In the genomic region with DNA sequence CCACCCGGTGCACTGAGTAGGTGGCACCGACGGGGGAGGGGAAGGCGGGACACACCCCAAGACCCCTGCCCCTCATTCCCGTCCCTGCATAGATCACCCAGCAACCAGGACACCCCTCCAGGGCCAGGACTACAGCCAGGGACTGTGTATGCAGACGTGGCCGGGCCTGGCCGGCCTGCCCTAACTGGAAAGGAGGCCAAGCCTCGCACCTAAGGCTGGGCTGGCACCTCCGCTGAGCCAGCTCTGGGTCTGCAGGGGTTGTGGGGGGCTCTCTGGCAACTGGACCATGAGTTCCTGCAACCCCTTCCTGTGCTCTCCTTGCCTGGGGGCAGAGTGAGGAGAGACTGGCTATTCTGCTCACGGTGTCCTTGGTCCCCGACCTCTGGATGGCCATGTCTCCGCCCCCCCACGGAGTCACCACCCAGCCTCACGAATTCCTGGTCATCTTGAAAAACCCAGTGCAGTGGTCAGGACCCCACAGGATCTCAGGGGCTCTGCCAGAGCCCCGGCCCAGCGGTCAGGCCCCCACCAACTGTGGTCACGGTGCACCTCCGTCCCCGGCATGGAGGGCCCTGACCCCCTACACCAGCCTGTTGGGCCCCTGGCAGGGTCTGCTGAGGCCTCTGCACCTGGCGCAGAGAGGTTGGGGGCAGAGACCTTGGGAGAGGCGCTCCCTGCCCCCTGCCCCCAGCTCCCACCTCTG, we compare ENCODE assay signal across 14 cellular contexts. TPM values are rescaled to one million over a fixed set of nuclear protein-coding genes. Genes with fewer than 3 reads are reported as not detected.
DNase-seq lines count a peak whose midpoint lies in the region; ATAC-seq, FAIRE-seq and TF ChIP-seq lines count a peak whose summit lies in the region.
"Had no signal": no experiment of that assay in that cellular context is flagged by ENCODE, and none has a peak within 500 bp of the region (broad histone marks: within the 10 kb centered on the region; RNA-seq: fewer than 3 reads in every experiment).

No MANE protein-coding gene starts in this region.

- WGBS in HepG2 (ENCODE audit: low lambda C conversion rate): 59% methylated on average over 10 of the region's 22 CpGs
- WGBS in ovary, 3 donors: 61 to 71% (median 62%) methylated on average over 19 to 22 of the region's 22 CpGs

- DNase-seq in A673 (ENCODE audit: low spot score) (no peak), HepG2 (ENCODE audit: low spot score) (no peak), inferior parietal cortex (ENCODE audit: extremely low spot score) (no peak), ovary (no peak), occipital lobe (lab: John Stamatoyannopoulos, UW) (no peak)
- DNase-seq: activated naive CD4-positive, alpha-beta T cell; DMS153; NCI-H446; nucleus accumbens had no signal

- BruUV-seq in A673 (replicated peaks; lab: Mats Ljungman, UMichigan) (no TSS peak), HepG2 (replicated peaks; lab: Mats Ljungman, UMichigan) (no TSS peak)

- no peaks in the 10 kb centered on the region for H3K9me3 ChIP-seq in A673 (ENCODE audit: low read depth, low read length, poor library complexity, severe bottlenecking)
- no peaks in the 10 kb centered on the region for H3K9me3 ChIP-seq in ES-I3 (ENCODE audit: control insufficient read depth, insufficient read depth, low read length)
- H3K9me3 ChIP-seq in HepG2 (ENCODE audit: low read length): no peaks in the 10 kb centered on the region
- H3K9me3 ChIP-seq in ovary: no peaks in the 10 kb centered on the region
- H3K9me3 ChIP-seq: tibial artery had no signal

- H3K27ac Mint-ChIP-seq in activated T-helper 17 cell treated with anti-CD3 and anti-CD28 coated beads, Interleukin-2, amount 50 U/mL, for 72 hours: no peak overlapping the region

- in situ Hi-C loops in HepG2 (cut with HindIII; ENCODE audit: extremely low pct_ligation_motif_present, low pct_unique_long_range_greater_than_20kb): no loop called here

- H3K4me1 ChIP-seq in A673 (ENCODE audit: insufficient read depth, low read length, poor library complexity, severe bottlenecking) (no peaks in the 10 kb centered on the region), ES-I3 (ENCODE audit: insufficient read depth, low read length) (peaks cover 12% of the 10 kb centered on the region), HepG2 (ENCODE audit: insufficient read depth, low read length) (peaks cover 57% of the 10 kb centered on the region), ovary (ENCODE audit: insufficient read depth) (peaks cover 10% of the 10 kb centered on the region)

- FAIRE-seq in HepG2 (lab: Jason Lieb, UNC): no peak
- FAIRE-seq: endometrium had no signal

- H2AFZ ChIP-seq in HepG2 (ENCODE audit: low read length): no peak overlapping the region

- no peak overlapping the region for H3K27ac ChIP-seq in A673 (ENCODE audit: low read depth, low read length, poor library complexity, severe bottlenecking)
- H3K27ac ChIP-seq in HepG2 (ENCODE audit: extremely low read length, insufficient read depth, low read length): no peak overlapping the region
- H3K27ac ChIP-seq in ovary: no peak overlapping the region
- H3K27ac ChIP-seq: tibial artery had no signal

- peak overlapping the region; percentile 47 for H3K4me3 Mint-ChIP-seq in activated T-helper 17 cell treated with anti-CD3 and anti-CD28 coated beads, Interleukin-2, amount 50 U/mL, for 72 hours

- no peak for TF ChIP-seq RAD21 in HepG2 (CRISPR knock-in tag; IDR thresholded peaks at IDR 0.05)

- no peaks in the 10 kb centered on the region for H4K20me1 ChIP-seq in HepG2 (ENCODE audit: insufficient read depth, low read length)

- H3K36me3 Mint-ChIP-seq in activated T-helper 17 cell treated with anti-CD3 and anti-CD28 coated beads, Interleukin-2, amount 50 U/mL, for 72 hours (ENCODE audit: low read depth): no peaks in the 10 kb centered on the region

- H3K9ac ChIP-seq in ES-I3 (ENCODE audit: low read depth, low read length): peak overlapping the region; percentile 51; the same call in 1 of the 2 replicates
- H3K9ac ChIP-seq in HepG2 (ENCODE audit: insufficient read depth, low read depth, low read length): peak overlapping the region; percentile 39

- H3K4me2 ChIP-seq in HepG2 (ENCODE audit: low read depth, low read length): peak overlapping the region; percentile 76

- no peaks in the 10 kb centered on the region for H3K36me3 ChIP-seq in A673 (ENCODE audit: insufficient read depth, low read length, poor library complexity, severe bottlenecking)
- H3K36me3 ChIP-seq in ES-I3 (ENCODE audit: insufficient read depth, low read length): no peaks in the 10 kb centered on the region
- H3K36me3 ChIP-seq in HepG2 (replicated peaks in 1 of 2; ENCODE audit: control insufficient read depth in 1 of 2, insufficient read depth in 2 of 2, low read length in 2 of 2): no peaks in the 10 kb centered on the region
- no peaks in the 10 kb centered on the region for H3K36me3 ChIP-seq in ovary
- H3K36me3 ChIP-seq: tibial artery had no signal

- no peaks in the 10 kb centered on the region for H3K27me3 ChIP-seq in A673 (replicated peaks; ENCODE audit: insufficient read depth, low read depth, low read length, poor library complexity)
- H3K27me3 ChIP-seq in HepG2 (ENCODE audit: control insufficient read depth in 1 of 2, insufficient read depth in 2 of 2, low read length in 2 of 2): peaks cover 7 to 21% of the 10 kb centered on the region in 2 experiments
- peaks cover 8% of the 10 kb centered on the region for H3K27me3 ChIP-seq in ovary

- no peak for ATAC-seq in activated T-helper 17 cell treated with anti-CD3 and anti-CD28 coated beads, Interleukin-2, amount 50 U/mL, for 72 hours (replicated peaks)
- peak; percentile 10 for ATAC-seq in HepG2
- ATAC-seq in GM18858 (IDR thresholded peaks at IDR 0.05; ENCODE audit: unreplicated experiment): no peak

- TF ChIP-seq EP300 in HepG2 (IDR thresholded peaks at IDR 0.05; ENCODE audit: low read depth in 2 of 2, low read length in 2 of 2): no peak
- TF ChIP-seq EP300 in HepG2 (CRISPR knock-in tag; IDR thresholded peaks at IDR 0.05; ENCODE audit: borderline replicate concordance): no peak
- TF ChIP-seq EP300 in ovary (IDR thresholded peaks at IDR 0.05): no peak

- no peaks in the 10 kb centered on the region for H3K27me3 Mint-ChIP-seq in activated T-helper 17 cell treated with anti-CD3 and anti-CD28 coated beads, Interleukin-2, amount 50 U/mL, for 72 hours

- no peak for TF ChIP-seq CTCF in A673 (conservative IDR thresholded peaks at IDR 0.05; ENCODE audit: low read depth, low read length)
- no peak for TF ChIP-seq CTCF in HepG2 (CRISPR knock-in tag; IDR thresholded peaks at IDR 0.05)
- no peak for TF ChIP-seq CTCF in ovary (IDR thresholded peaks at IDR 0.05)

- CTCF ChIA-PET in A673 (lab: Charles Lee): no interaction called here
- CTCF ChIA-PET in HepG2 (lab: Yijun Ruan, JAX; ENCODE audit: low intra/inter-chr PET ratio, low total read pairs): no interaction called here

- H3K9me3 Mint-ChIP-seq in activated T-helper 17 cell treated with anti-CD3 and anti-CD28 coated beads, Interleukin-2, amount 50 U/mL, for 72 hours: no peaks in the 10 kb centered on the region

- H3K4me1 Mint-ChIP-seq in activated T-helper 17 cell treated with anti-CD3 and anti-CD28 coated beads, Interleukin-2, amount 50 U/mL, for 72 hours: no peaks in the 10 kb centered on the region

- TF ChIP-seq POLR2A in HepG2 (IDR thresholded peaks at IDR 0.05; ENCODE audit: insufficient read depth in 1 of 2, low read depth in 2 of 2, low read length in 2 of 2) (no peak), ovary (IDR thresholded peaks at IDR 0.05) (no peak)

- intact Hi-C loops in A673 (cut with micrococcal nuclease; ENCODE audit: unreplicated experiment) (no loop called here), HepG2 (cut with micrococcal nuclease; ENCODE audit: unreplicated experiment) (no loop called here), ovary (cut with DNase I) (no loop called here)

- peak overlapping the region; percentile 38 for H3K4me3 ChIP-seq in A673 (ENCODE audit: low read depth, low read length, poor library complexity, severe bottlenecking)
- peak overlapping the region; percentile 21 to 70 (median 50); a peak in 4 of 6 replicates for H3K4me3 ChIP-seq in HepG2 (replicated peaks in 1 of 3; ENCODE audit: insufficient read depth in 1 of 3, low read depth in 2 of 3, low read length in 3 of 3)
- H3K4me3 ChIP-seq in ovary: no peak overlapping the region

- POLR2A ChIA-PET in A673 (lab: Charles Lee; ENCODE audit: low non-redundant PET): no interaction called here
- POLR2A ChIA-PET in HepG2 (lab: Yijun Ruan, JAX): interaction anchor here (1.1 kb wide), 1 partner anchor 13 kb away, joined by 3 read pairs; no protein-coding TSS in a partner anchor

- no peaks in the 10 kb centered on the region for H3K79me2 ChIP-seq in HepG2 (ENCODE audit: insufficient read depth, low read length)

RNA-seq across cellular contexts. Expression of gene FNDC10, which starts 1.1 kb away (rescaled TPM):
- total RNA-seq in A673 (2021): 1.7 and 2.5 TPM in 2 replicates
- total RNA-seq in activated T-helper 17 cell treated with anti-CD3 and anti-CD28 coated beads, Interleukin-2, amount 50 U/mL, for 72 hours: 1 to 10 TPM; 1.1 to 1.4 TPM
- 2.0 and 2.5 TPM in 2 replicates for total RNA-seq in HepG2 (2016; rRNA removed; fragmentation: Illumina TruSeq; extraction: Trizol)
- 6.6 and 6.8 TPM in 2 replicates for total RNA-seq in HepG2 (2016; cell fraction: cytosol; rRNA removed; fragmentation: Illumina TruSeq; extraction: Trizol; ENCODE audit: low read depth)
- total RNA-seq in HepG2 (2016; cell fraction: insoluble cytoplasmic fraction; rRNA removed; fragmentation: Illumina TruSeq; extraction: Trizol): 2.4 and 2.8 TPM in 2 replicates
- total RNA-seq in HepG2 (2016; cell fraction: membrane; rRNA removed; fragmentation: Illumina TruSeq; extraction: Trizol): 10.4 and 11.3 TPM in 2 replicates
- 1.1 and 1.3 TPM in 2 replicates for total RNA-seq in HepG2 (2016; cell fraction: nucleus; rRNA removed; fragmentation: Illumina TruSeq; extraction: Trizol)
- polyA plus RNA-seq in HepG2 (2011; rRNA removed): 2.2 and 3.1 TPM in 2 replicates
- polyA plus RNA-seq in HepG2 (2011; cell fraction: cytosol; rRNA removed): 2.6 and 5.4 TPM in 2 replicates
- 3.9 and 4.3 TPM in 2 replicates for polyA plus RNA-seq in HepG2 (2011; cell fraction: nucleus; rRNA removed)
- 4.0 and 4.3 TPM in 2 replicates for polyA plus RNA-seq in HepG2 (2012)
- 20.0 and 21.4 TPM in 2 replicates for polyA plus RNA-seq in HepG2 (2016; cell fraction: cytosol; fragmentation: Illumina TruSeq; extraction: Trizol; ENCODE audit: low read depth)
- 5.1 and 6.0 TPM in 2 replicates for polyA plus RNA-seq in HepG2 (2016; cell fraction: insoluble cytoplasmic fraction; fragmentation: Illumina TruSeq; extraction: Trizol; ENCODE audit: low read depth)
- polyA plus RNA-seq in HepG2 (2016; cell fraction: membrane; fragmentation: Illumina TruSeq; extraction: Trizol; ENCODE audit: low read depth): 21.7 and 28.5 TPM in 2 replicates
- 4.3 and 4.8 TPM in 2 replicates for polyA plus RNA-seq in HepG2 (2016; cell fraction: nucleus; fragmentation: Illumina TruSeq; extraction: Trizol; ENCODE audit: insufficient read depth, low read depth)
- 4.9 TPM in 1 of 2 replicates, not detected in the other for polyA minus RNA-seq in HepG2 (2011; rRNA and poly(A)+ RNA removed; ENCODE audit: low replicate concordance)
- polyA minus RNA-seq in HepG2 (2011; cell fraction: cytosol; rRNA and poly(A)+ RNA removed): 4.0 and 4.4 TPM in 2 replicates
- polyA minus RNA-seq in HepG2 (2011; cell fraction: nucleus; rRNA and poly(A)+ RNA removed): 0.64 and 1.1 TPM in 2 replicates
- total RNA-seq in ovary: 1 to 10 TPM in 5 of 7 donors, under 1 TPM in 2; 0.33 to 3.2 (median 2.0) TPM
- 1 to 10 TPM in 1 of 2 donors, not detected in 1; 1.5 TPM for polyA plus RNA-seq in ovary
- 2.7 TPM for total RNA-seq in occipital lobe

RNA-seq across cellular contexts. Expression of gene MIB2, which starts 14.3 kb away (rescaled TPM):
- total RNA-seq in A673 (2021) (38.7 and 49.8 TPM in 2 replicates), HepG2 (2016; rRNA removed; fragmentation: Illumina TruSeq; extraction: Trizol) (10.3 and 30.4 TPM in 2 replicates), ovary (100 to 1,000 TPM in 2 of 7 donors, 10 to 100 TPM in 5; 68.8 to 110 (median 81.6) TPM), occipital lobe (43.5 TPM)
- total RNA-seq in activated T-helper 17 cell treated with anti-CD3 and anti-CD28 coated beads, Interleukin-2, amount 50 U/mL, for 72 hours: 10 to 100 TPM; 42.7 to 83.5 TPM
- total RNA-seq in HepG2 (2016; cell fraction: cytosol; rRNA removed; fragmentation: Illumina TruSeq; extraction: Trizol; ENCODE audit: low read depth): 16.4 and 16.7 TPM in 2 replicates
- total RNA-seq in HepG2 (2016; cell fraction: insoluble cytoplasmic fraction; rRNA removed; fragmentation: Illumina TruSeq; extraction: Trizol): 9.2 and 32.3 TPM in 2 replicates
- total RNA-seq in HepG2 (2016; cell fraction: membrane; rRNA removed; fragmentation: Illumina TruSeq; extraction: Trizol): 20.6 and 22.6 TPM in 2 replicates
- total RNA-seq in HepG2 (2016; cell fraction: nucleus; rRNA removed; fragmentation: Illumina TruSeq; extraction: Trizol): 24.1 and 25.9 TPM in 2 replicates
- polyA plus RNA-seq in HepG2 (2011; rRNA removed) (19.9 and 31.3 TPM in 2 replicates), ovary (10 to 100 TPM in 1 of 2 donors, 1 to 10 TPM in 1; 1.8 to 71.1 TPM)
- 12.2 and 30.4 TPM in 2 replicates for polyA plus RNA-seq in HepG2 (2011; cell fraction: cytosol; rRNA removed)
- 421 and 707 TPM in 2 replicates for polyA plus RNA-seq in HepG2 (2011; cell fraction: nucleus; rRNA removed)
- 16.8 and 35.3 TPM in 2 replicates for polyA plus RNA-seq in HepG2 (2012)
- 15.5 and 15.9 TPM in 2 replicates for polyA plus RNA-seq in HepG2 (2016; cell fraction: cytosol; fragmentation: Illumina TruSeq; extraction: Trizol; ENCODE audit: low read depth)
- polyA plus RNA-seq in HepG2 (2016; cell fraction: insoluble cytoplasmic fraction; fragmentation: Illumina TruSeq; extraction: Trizol; ENCODE audit: low read depth): 9.4 and 11.7 TPM in 2 replicates
- 14.1 and 15.4 TPM in 2 replicates for polyA plus RNA-seq in HepG2 (2016; cell fraction: membrane; fragmentation: Illumina TruSeq; extraction: Trizol; ENCODE audit: low read depth)
- polyA plus RNA-seq in HepG2 (2016; cell fraction: nucleus; fragmentation: Illumina TruSeq; extraction: Trizol; ENCODE audit: insufficient read depth, low read depth): 59.2 and 75.4 TPM in 2 replicates
- 24.6 and 100 TPM in 2 replicates for polyA minus RNA-seq in HepG2 (2011; rRNA and poly(A)+ RNA removed; ENCODE audit: low replicate concordance)
- 27.4 and 28.8 TPM in 2 replicates for polyA minus RNA-seq in HepG2 (2011; cell fraction: cytosol; rRNA and poly(A)+ RNA removed)
- polyA minus RNA-seq in HepG2 (2011; cell fraction: nucleus; rRNA and poly(A)+ RNA removed): 51.5 and 62.8 TPM in 2 replicates

RNA-seq across cellular contexts. Expression of gene SSU72, which starts 26.3 kb away (rescaled TPM):
- total RNA-seq in A673 (2021) (182 and 193 TPM in 2 replicates), HepG2 (2016; rRNA removed; fragmentation: Illumina TruSeq; extraction: Trizol) (63.5 and 67.1 TPM in 2 replicates), ovary (100 to 1,000 TPM in 6 of 7 donors, 10 to 100 TPM in 1; 91.9 to 119 (median 113) TPM), occipital lobe (32.9 TPM)
- 100 to 1,000 TPM in 1 of 2 donors, 10 to 100 TPM in 1; 75.6 to 133 TPM for total RNA-seq in activated T-helper 17 cell treated with anti-CD3 and anti-CD28 coated beads, Interleukin-2, amount 50 U/mL, for 72 hours
- 174 and 181 TPM in 2 replicates for total RNA-seq in HepG2 (2016; cell fraction: cytosol; rRNA removed; fragmentation: Illumina TruSeq; extraction: Trizol; ENCODE audit: low read depth)
- 55.4 and 71.0 TPM in 2 replicates for total RNA-seq in HepG2 (2016; cell fraction: insoluble cytoplasmic fraction; rRNA removed; fragmentation: Illumina TruSeq; extraction: Trizol)
- total RNA-seq in HepG2 (2016; cell fraction: membrane; rRNA removed; fragmentation: Illumina TruSeq; extraction: Trizol): 205 and 206 TPM in 2 replicates
- 33.8 and 37.5 TPM in 2 replicates for total RNA-seq in HepG2 (2016; cell fraction: nucleus; rRNA removed; fragmentation: Illumina TruSeq; extraction: Trizol)
- polyA plus RNA-seq in HepG2 (2011; rRNA removed) (41.7 and 42.8 TPM in 2 replicates), ovary (100 to 1,000 TPM in 1 of 2 donors, 10 to 100 TPM in 1; 72.3 to 107 TPM)
- polyA plus RNA-seq in HepG2 (2011; cell fraction: cytosol; rRNA removed): 46.2 and 47.3 TPM in 2 replicates
- polyA plus RNA-seq in HepG2 (2011; cell fraction: nucleus; rRNA removed): 54.5 and 58.4 TPM in 2 replicates
- 78.4 and 81.7 TPM in 2 replicates for polyA plus RNA-seq in HepG2 (2012)
- polyA plus RNA-seq in HepG2 (2016; cell fraction: cytosol; fragmentation: Illumina TruSeq; extraction: Trizol; ENCODE audit: low read depth): 402 and 408 TPM in 2 replicates
- polyA plus RNA-seq in HepG2 (2016; cell fraction: insoluble cytoplasmic fraction; fragmentation: Illumina TruSeq; extraction: Trizol; ENCODE audit: low read depth): 95.7 and 105 TPM in 2 replicates
- polyA plus RNA-seq in HepG2 (2016; cell fraction: membrane; fragmentation: Illumina TruSeq; extraction: Trizol; ENCODE audit: low read depth): 348 and 359 TPM in 2 replicates
- polyA plus RNA-seq in HepG2 (2016; cell fraction: nucleus; fragmentation: Illumina TruSeq; extraction: Trizol; ENCODE audit: insufficient read depth, low read depth): 88.7 and 92.0 TPM in 2 replicates
- 60.1 and 74.5 TPM in 2 replicates for polyA minus RNA-seq in HepG2 (2011; rRNA and poly(A)+ RNA removed; ENCODE audit: low replicate concordance)
- polyA minus RNA-seq in HepG2 (2011; cell fraction: cytosol; rRNA and poly(A)+ RNA removed): 44.8 and 47.0 TPM in 2 replicates
- 35.7 and 37.5 TPM in 2 replicates for polyA minus RNA-seq in HepG2 (2011; cell fraction: nucleus; rRNA and poly(A)+ RNA removed)

RNA-seq across cellular contexts. Expression of gene MMP23B, which starts 31.0 kb away (rescaled TPM):
- 0.55 and 0.67 TPM in 2 replicates for total RNA-seq in A673 (2021)
- total RNA-seq in activated T-helper 17 cell treated with anti-CD3 and anti-CD28 coated beads, Interleukin-2, amount 50 U/mL, for 72 hours: 1 to 10 TPM; 1.8 to 6.5 TPM
- total RNA-seq in HepG2 (2016; rRNA removed; fragmentation: Illumina TruSeq; extraction: Trizol): 0.75 and 1.0 TPM in 2 replicates
- total RNA-seq in HepG2 (2016; cell fraction: cytosol; rRNA removed; fragmentation: Illumina TruSeq; extraction: Trizol; ENCODE audit: low read depth): 1.0 and 1.4 TPM in 2 replicates
- 0.46 and 1.8 TPM in 2 replicates for total RNA-seq in HepG2 (2016; cell fraction: insoluble cytoplasmic fraction; rRNA removed; fragmentation: Illumina TruSeq; extraction: Trizol)
- 1.1 and 1.5 TPM in 2 replicates for total RNA-seq in HepG2 (2016; cell fraction: membrane; rRNA removed; fragmentation: Illumina TruSeq; extraction: Trizol)
- 2.1 and 2.7 TPM in 2 replicates for total RNA-seq in HepG2 (2016; cell fraction: nucleus; rRNA removed; fragmentation: Illumina TruSeq; extraction: Trizol)
- 0.61 and 2.0 TPM in 2 replicates for polyA plus RNA-seq in HepG2 (2011; rRNA removed)
- polyA plus RNA-seq in HepG2 (2011; cell fraction: cytosol; rRNA removed): 0.92 and 1.5 TPM in 2 replicates
- polyA plus RNA-seq in HepG2 (2011; cell fraction: nucleus; rRNA removed): 16.7 and 18.0 TPM in 2 replicates
- polyA plus RNA-seq in HepG2 (2012): 0.85 and 1.5 TPM in 2 replicates
- 0.46 and 1.3 TPM in 2 replicates for polyA plus RNA-seq in HepG2 (2016; cell fraction: cytosol; fragmentation: Illumina TruSeq; extraction: Trizol; ENCODE audit: low read depth)
- polyA plus RNA-seq in HepG2 (2016; cell fraction: insoluble cytoplasmic fraction; fragmentation: Illumina TruSeq; extraction: Trizol; ENCODE audit: low read depth): 0.38 and 0.46 TPM in 2 replicates
- polyA plus RNA-seq in HepG2 (2016; cell fraction: membrane; fragmentation: Illumina TruSeq; extraction: Trizol; ENCODE audit: low read depth): 0.78 and 1.4 TPM in 2 replicates
- 0.47 and 1.1 TPM in 2 replicates for polyA plus RNA-seq in HepG2 (2016; cell fraction: nucleus; fragmentation: Illumina TruSeq; extraction: Trizol; ENCODE audit: insufficient read depth, low read depth)
- polyA minus RNA-seq in HepG2 (2011; rRNA and poly(A)+ RNA removed; ENCODE audit: low replicate concordance): 0.54 and 0.75 TPM in 2 replicates
- polyA minus RNA-seq in HepG2 (2011; cell fraction: cytosol; rRNA and poly(A)+ RNA removed): 0.79 TPM in 1 of 2 replicates, not detected in the other
- polyA minus RNA-seq in HepG2 (2011; cell fraction: nucleus; rRNA and poly(A)+ RNA removed): 0.77 and 1.4 TPM in 2 replicates
- 100 to 1,000 TPM in 3 of 7 donors, 10 to 100 TPM in 4; 25.4 to 128 (median 84.8) TPM for total RNA-seq in ovary
- polyA plus RNA-seq in ovary: 10 to 100 TPM in 1 of 2 donors, under 1 TPM in 1; 0.88 to 32.9 TPM
- 0.31 TPM for total RNA-seq in occipital lobe

RNA-seq across cellular contexts. Expression of gene CDK11B, which starts 57.8 kb away (rescaled TPM):
- 38.1 and 39.4 TPM in 2 replicates for total RNA-seq in A673 (2021)
- total RNA-seq in activated T-helper 17 cell treated with anti-CD3 and anti-CD28 coated beads, Interleukin-2, amount 50 U/mL, for 72 hours: 10 to 100 TPM; 19.1 to 34.4 TPM
- total RNA-seq in HepG2 (2016; rRNA removed; fragmentation: Illumina TruSeq; extraction: Trizol): 12.4 and 15.1 TPM in 2 replicates
- total RNA-seq in HepG2 (2016; cell fraction: cytosol; rRNA removed; fragmentation: Illumina TruSeq; extraction: Trizol; ENCODE audit: low read depth): 2.3 and 3.1 TPM in 2 replicates
- 9.4 and 16.6 TPM in 2 replicates for total RNA-seq in HepG2 (2016; cell fraction: insoluble cytoplasmic fraction; rRNA removed; fragmentation: Illumina TruSeq; extraction: Trizol)
- total RNA-seq in HepG2 (2016; cell fraction: membrane; rRNA removed; fragmentation: Illumina TruSeq; extraction: Trizol): 3.6 and 4.3 TPM in 2 replicates
- 11.2 TPM in 2 replicates for total RNA-seq in HepG2 (2016; cell fraction: nucleus; rRNA removed; fragmentation: Illumina TruSeq; extraction: Trizol)
- polyA plus RNA-seq in HepG2 (2011; rRNA removed): 3.6 and 3.9 TPM in 2 replicates
- 3.1 TPM in 2 replicates for polyA plus RNA-seq in HepG2 (2011; cell fraction: cytosol; rRNA removed)
- polyA plus RNA-seq in HepG2 (2011; cell fraction: nucleus; rRNA removed): 20.3 and 22.5 TPM in 2 replicates
- polyA plus RNA-seq in HepG2 (2012): 15.9 and 17.5 TPM in 2 replicates
- 1.4 and 2.2 TPM in 2 replicates for polyA plus RNA-seq in HepG2 (2016; cell fraction: cytosol; fragmentation: Illumina TruSeq; extraction: Trizol; ENCODE audit: low read depth)
- 21.8 and 26.2 TPM in 2 replicates for polyA plus RNA-seq in HepG2 (2016; cell fraction: insoluble cytoplasmic fraction; fragmentation: Illumina TruSeq; extraction: Trizol; ENCODE audit: low read depth)
- 4.1 TPM in 2 replicates for polyA plus RNA-seq in HepG2 (2016; cell fraction: membrane; fragmentation: Illumina TruSeq; extraction: Trizol; ENCODE audit: low read depth)
- 56.5 and 61.8 TPM in 2 replicates for polyA plus RNA-seq in HepG2 (2016; cell fraction: nucleus; fragmentation: Illumina TruSeq; extraction: Trizol; ENCODE audit: insufficient read depth, low read depth)
- 2.6 and 3.1 TPM in 2 replicates for polyA minus RNA-seq in HepG2 (2011; rRNA and poly(A)+ RNA removed; ENCODE audit: low replicate concordance)
- 2.2 and 3.0 TPM in 2 replicates for polyA minus RNA-seq in HepG2 (2011; cell fraction: cytosol; rRNA and poly(A)+ RNA removed)
- 3.1 and 3.4 TPM in 2 replicates for polyA minus RNA-seq in HepG2 (2011; cell fraction: nucleus; rRNA and poly(A)+ RNA removed)
- 10 to 100 TPM; 12.8 to 28.0 (median 21.3) TPM for total RNA-seq in ovary
- 10 to 100 TPM; 30.1 to 34.5 TPM for polyA plus RNA-seq in ovary
- total RNA-seq in occipital lobe: 7.0 TPM
